ENCODE assay signal across 1 cellular context in the genomic region with DNA sequence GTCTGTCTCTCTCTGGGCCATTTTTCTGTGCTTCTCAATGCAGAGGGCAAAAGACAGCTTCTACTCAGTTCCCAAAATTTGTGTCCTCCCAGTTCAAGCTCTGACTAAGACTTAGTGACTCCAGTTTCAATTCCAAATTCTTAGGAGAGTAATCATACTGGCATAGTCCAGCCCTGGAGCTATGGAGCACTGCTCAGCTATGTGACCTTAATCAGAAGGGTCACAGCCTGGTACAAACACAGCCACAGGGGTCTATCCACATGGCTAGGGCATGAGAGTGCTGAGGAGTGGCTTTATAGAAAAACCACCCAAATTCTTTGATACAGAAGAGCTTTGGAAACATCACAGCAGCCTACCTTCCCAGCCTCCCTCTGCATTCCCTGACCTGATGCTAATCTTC.
TF ChIP-seq lines count a peak whose summit lies in the region.

No MANE protein-coding gene starts in this region.

TF ChIP-seq in IMR-90, 13 proteins besides CTCF, POLR2A, EP300 and RAD21:
- peak; percentile 34; the same call in 1 of the 2 replicates for TF ChIP-seq FOS (IDR thresholded peaks at IDR 0.05; ENCODE audit: low read depth, low read length)
- TF ChIP-seq, protein P1, sequence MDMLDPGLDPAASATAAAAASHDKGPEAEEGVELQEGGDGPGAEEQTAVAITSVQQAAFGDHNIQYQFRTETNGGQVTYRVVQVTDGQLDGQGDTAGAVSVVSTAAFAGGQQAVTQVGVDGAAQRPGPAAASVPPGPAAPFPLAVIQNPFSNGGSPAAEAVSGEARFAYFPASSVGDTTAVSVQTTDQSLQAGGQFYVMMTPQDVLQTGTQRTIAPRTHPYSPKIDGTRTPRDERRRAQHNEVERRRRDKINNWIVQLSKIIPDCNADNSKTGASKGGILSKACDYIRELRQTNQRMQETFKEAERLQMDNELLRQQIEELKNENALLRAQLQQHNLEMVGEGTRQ (IDR thresholded peaks at IDR 0.05; ENCODE audit: low read depth, low read length): no peak
